8 cellular contexts compared by ENCODE assay signal in the genomic region with DNA sequence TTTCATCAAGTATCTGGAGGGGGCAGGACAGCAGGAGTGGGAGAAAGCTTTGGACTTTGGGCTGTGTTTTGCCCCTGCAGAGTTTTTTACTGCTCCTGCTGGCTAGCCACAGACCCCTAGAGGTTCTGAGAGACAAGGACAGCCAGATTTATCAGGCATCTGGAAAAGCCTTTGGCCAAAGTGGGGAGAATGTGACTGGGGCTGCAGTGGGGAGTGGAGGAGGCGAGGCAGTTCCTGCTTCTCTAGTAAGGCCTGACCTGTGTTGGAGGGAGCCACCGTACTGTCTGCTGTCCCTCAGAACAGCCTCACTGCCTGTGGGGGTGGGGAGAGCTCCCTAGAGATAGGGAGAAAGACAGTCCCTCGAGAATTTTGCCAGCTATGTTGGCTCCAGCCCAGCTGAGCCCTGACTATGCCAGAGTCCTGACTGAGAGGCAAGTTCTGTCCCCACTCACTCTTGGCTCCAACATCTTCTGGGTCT. TPM values are rescaled to one million over a fixed set of nuclear protein-coding genes. Genes with fewer than 3 reads are reported as not detected.
A peak's percentile ranks its signal among the peaks of the same experiment; 100 is the strongest.
DNase-seq lines count a peak whose midpoint lies in the region; TF ChIP-seq lines count a peak whose summit lies in the region.

No MANE protein-coding gene starts in this region.

- no peaks in the 10 kb centered on the region for H3K27me3 ChIP-seq in layer of hippocampus (ENCODE audit: control insufficient read depth, insufficient read depth, low read length)
- no peaks in the 10 kb centered on the region for H3K27me3 ChIP-seq in skeletal muscle tissue (ENCODE audit: control insufficient read depth in 3 of 3, insufficient read depth in 3 of 3, low read length in 3 of 3)

- no peaks in the 10 kb centered on the region for H3K9me3 ChIP-seq in skeletal muscle tissue (ENCODE audit: control insufficient read depth in 3 of 3, low read length in 3 of 3)

- H3K36me3 ChIP-seq in skeletal muscle tissue (ENCODE audit: control insufficient read depth in 3 of 3, insufficient read depth in 3 of 3, low read length in 3 of 3): peaks cover 3 to 24% (median 17%) of the 10 kb centered on the region in 3 donors

- H3K27ac ChIP-seq in layer of hippocampus (ENCODE audit: low read depth, low read length): peak overlapping the region; percentile 47
- peak overlapping the region; percentile 100 for H3K27ac ChIP-seq in skeletal muscle tissue (ENCODE audit: low read depth, low read length)

- intact Hi-C loops in head of caudate nucleus (cut with DNase I): no loop called here

- H3K4me1 ChIP-seq in skeletal muscle tissue (ENCODE audit: control insufficient read depth in 3 of 3, insufficient read depth in 3 of 3, low read length in 3 of 3): peaks cover 68 to 70% (median 69%) of the 10 kb centered on the region in 3 donors

- peak; percentile 10 for TF ChIP-seq CTCF in cardiac fibroblast (IDR thresholded peaks at IDR 0.05; ENCODE audit: low read depth, low read length)

- peak overlapping the region; percentile 98 to 100 (median 100) for H3K9ac ChIP-seq in skeletal muscle tissue (ENCODE audit: low read depth in 1 of 3, low read length in 3 of 3)

- peak; percentile 32 for DNase-seq in HT-29 (ENCODE audit: low spot score)
- DNase-seq in cardiac fibroblast (ENCODE audit: low read depth in 2 of 2): no peak
- DNase-seq in midbrain (lab: John Stamatoyannopoulos, UW): no peak
- no peak for DNase-seq in germinal center (ENCODE audit: low spot score)
- no peak for DNase-seq in NCI-H2081 treated with DMSO at 0.1 percent for 48 hours (lab: John Stamatoyannopoulos, UW)
- no peak for DNase-seq in head of caudate nucleus

- no peak overlapping the region for H3K4me3 ChIP-seq in cardiac fibroblast (replicated peaks in 1 of 2; ENCODE audit: low read depth in 2 of 2, low read length in 2 of 2)
- peak overlapping the region; percentile 83 to 94 (median 92) for H3K4me3 ChIP-seq in skeletal muscle tissue (ENCODE audit: low read length in 3 of 3)

RNA-seq across cellular contexts. Expression of a gene that starts 2.2 kb away (rescaled TPM):
- total RNA-seq in HT-29 (2014; rRNA removed; shearing (Covaris generic)): 66.1 and 73.9 TPM in 2 replicates
- total RNA-seq in skeletal muscle tissue: 33.4 TPM

Comparison
In these comparisons a context has a peak if more than half of its experiments do, and no peak if none do; other contexts are left out.
1. H3K4me3 ChIP-seq: peak in skeletal muscle tissue (3 of 3); none in cardiac fibroblast (0 of 2).